ENCODE assay signal across 15 cellular contexts in genomic region chr11:64633555-64634159, GRCh38. TPM values are rescaled to one million over a fixed set of nuclear protein-coding genes. Genes with fewer than 3 reads are reported as not detected.
A peak's percentile ranks its signal among the peaks of the same experiment; 100 is the strongest.
DNase-seq lines count a peak whose midpoint lies in the region; ATAC-seq and TF ChIP-seq lines count a peak whose summit lies in the region.
"Had no signal": no experiment of that assay in that cellular context is flagged by ENCODE, and none has a peak within 500 bp of the region (broad histone marks: within the 10 kb centered on the region; RNA-seq: fewer than 3 reads in every experiment).

No MANE protein-coding gene starts in this region.

- H3K27ac Mint-ChIP-seq in activated CD4-positive, alpha-beta T cell treated with anti-CD3 and anti-CD28 coated beads, Interleukin-2, amount 10 ng/mL, durations not matched to agents 7 days and 5 days = peak overlapping the region; percentile 34
- H3K27ac Mint-ChIP-seq: CD4-positive, alpha-beta T cell had no signal

- no peak overlapping the region for H2BK15ac ChIP-seq in neuronal stem cell (ENCODE audit: low read length)

- peaks cover 49% of the 10 kb centered on the region for H3K4me1 ChIP-seq in Loucy (ENCODE audit: insufficient read depth, low read length, poor library complexity, severe bottlenecking)
- H3K4me1 ChIP-seq in neuronal stem cell (ENCODE audit: control insufficient read depth in 2 of 2, insufficient read depth in 1 of 2, low read depth in 1 of 2, low read length in 2 of 2) = peaks cover 0 to 17% of the 10 kb centered on the region in 2 donors

- no peak overlapping the region for H3K4ac ChIP-seq in neuronal stem cell (ENCODE audit: low read length)

- H2BK12ac ChIP-seq in neuronal stem cell (ENCODE audit: low read length) = no peak overlapping the region

- peak overlapping the region; percentile 16 for H3K9ac ChIP-seq in Loucy (ENCODE audit: low read depth, low read length, poor library complexity, severe bottlenecking)
- no peak overlapping the region for H3K9ac ChIP-seq in neuronal stem cell (ENCODE audit: low read depth, low read length, poor library complexity)

- H2BK5ac ChIP-seq in neuronal stem cell (ENCODE audit: low read length) = no peak overlapping the region

- H3F3A ChIP-seq in Loucy (ENCODE audit: low read depth) = no peaks in the 10 kb centered on the region; the same call in 1 of the 2 replicates

- H3K9me3 Mint-ChIP-seq in activated CD4-positive, alpha-beta T cell treated with anti-CD3 and anti-CD28 coated beads, Interleukin-2, amount 10 ng/mL, durations not matched to agents 7 days and 5 days = no peaks in the 10 kb centered on the region
- H3K9me3 Mint-ChIP-seq: CD4-positive, alpha-beta T cell had no signal

- no peak overlapping the region for H4K91ac ChIP-seq in neuronal stem cell (ENCODE audit: low read depth, low read length, poor library complexity)

- H3K9me3 ChIP-seq in Loucy (ENCODE audit: insufficient read depth, low read depth, low read length) (no peaks in the 10 kb centered on the region), neuronal stem cell (replicated peaks in 1 of 2; ENCODE audit: control insufficient read depth in 2 of 2, insufficient read depth in 1 of 2, low read depth in 1 of 2, low read length in 2 of 2) (no peaks in the 10 kb centered on the region)

- ATAC-seq in omental fat pad (ENCODE audit: low FRiP score) = no peak

- H3K36me3 ChIP-seq in Loucy (ENCODE audit: insufficient read depth, low read length) (peaks cover 63% of the 10 kb centered on the region; the same call in 1 of the 2 replicates), neuronal stem cell (replicated peaks in 1 of 2; ENCODE audit: control insufficient read depth in 2 of 2, insufficient read depth in 2 of 2, low read length in 2 of 2) (peaks cover 0 to 8% of the 10 kb centered on the region in 2 donors)

- H3K27me3 Mint-ChIP-seq in activated CD4-positive, alpha-beta T cell treated with anti-CD3 and anti-CD28 coated beads, Interleukin-2, amount 10 ng/mL, durations not matched to agents 7 days and 5 days = no peaks in the 10 kb centered on the region

- H3K27me3 ChIP-seq in Loucy (ENCODE audit: insufficient read depth, low read length, poor library complexity, severe bottlenecking) (no peaks in the 10 kb centered on the region), neuronal stem cell (ENCODE audit: control insufficient read depth in 3 of 3, insufficient read depth in 3 of 3, low read depth in 1 of 3, low read length in 3 of 3) (peaks cover 0 to 4% (median 0%) of the 10 kb centered on the region in 3 experiments)

- H3K14ac ChIP-seq in neuronal stem cell (ENCODE audit: low read length) = no peak overlapping the region

- H3K27ac ChIP-seq in cingulate gyrus (ENCODE audit: low read depth, low read length) (peak overlapping the region; percentile 54), neuronal stem cell (replicated peaks; ENCODE audit: low read length) (no peak overlapping the region)

- TF ChIP-seq CTCF in Loucy (conservative IDR thresholded peaks at IDR 0.05; ENCODE audit: low read length) = no peak
- no peak for TF ChIP-seq CTCF in omental fat pad (IDR thresholded peaks at IDR 0.05)

- WGBS in neuronal stem cell (ENCODE audit: extremely low coverage in 2 of 2, insufficient read length in 2 of 2, insufficient replicate concordance in 1 of 2), 2 donors = no CpG with 5 or more reads among the region's 7 CpGs

- CTCF ChIA-PET in activated CD4-positive, alpha-beta T cell treated with anti-CD3 and anti-CD28 coated beads, Interleukin-2, amount 10 ng/mL, durations not matched to agents 7 days and 5 days (lab: Charles Lee) = interaction anchor here (2.6 kb wide), 1 partner anchor 17 kb away, joined by 10 read pairs; no protein-coding TSS in a partner anchor

- H2BK120ac ChIP-seq in neuronal stem cell (ENCODE audit: low read depth, low read length) = no peak overlapping the region

- peak overlapping the region; percentile 18 for H3K23ac ChIP-seq in neuronal stem cell (ENCODE audit: low read depth, low read length, poor library complexity)

- H3K4me3 Mint-ChIP-seq in activated CD4-positive, alpha-beta T cell treated with anti-CD3 and anti-CD28 coated beads, Interleukin-2, amount 10 ng/mL, durations not matched to agents 7 days and 5 days = no peak overlapping the region
- H3K4me3 Mint-ChIP-seq: CD4-positive, alpha-beta T cell had no signal

- no peak overlapping the region for H2AK5ac ChIP-seq in neuronal stem cell (ENCODE audit: low read depth, low read length)

- peaks cover 5% of the 10 kb centered on the region for H3K79me1 ChIP-seq in neuronal stem cell (ENCODE audit: low read depth, low read length)

- H3K4me2 ChIP-seq in Loucy (ENCODE audit: low read depth, low read length, poor library complexity, severe bottlenecking) (peak overlapping the region; percentile 41), neuronal stem cell (ENCODE audit: insufficient read depth, low read length, poor library complexity, severe bottlenecking) (no peak overlapping the region)

- H3K36me3 Mint-ChIP-seq in activated CD4-positive, alpha-beta T cell treated with anti-CD3 and anti-CD28 coated beads, Interleukin-2, amount 10 ng/mL, durations not matched to agents 7 days and 5 days (ENCODE audit: low read depth) = no peaks in the 10 kb centered on the region

- no peak for DNase-seq in activated CD4-positive, alpha-beta T cell treated with anti-CD3 and anti-CD28 coated beads, Interleukin-2, amount 10 ng/mL, durations not matched to agents 7 days and 5 days
- no peak for DNase-seq in activated CD4-positive, alpha-beta T cell treated with anti-CD3 and anti-CD28 coated beads for 48 hours
- no peak for DNase-seq in neuronal stem cell (ENCODE audit: low spot score)
- DNase-seq in RKO (ENCODE audit: low spot score) = no peak
- DNase-seq in omental fat pad (ENCODE audit: low spot score) = no peak
- no peak for DNase-seq in ACHN
- DNase-seq: CD4-positive, alpha-beta T cell; DND-41; GF-D8; NCI-H1092; NCI-H1694; NCI-H2107 had no signal

- POLR2A ChIA-PET in activated CD4-positive, alpha-beta T cell treated with anti-CD3 and anti-CD28 coated beads, Interleukin-2, amount 10 ng/mL, durations not matched to agents 7 days and 5 days (lab: Charles Lee) = no interaction called here

- peaks cover 39% of the 10 kb centered on the region for H4K20me1 ChIP-seq in Loucy (ENCODE audit: insufficient read depth, low read length, poor library complexity, severe bottlenecking)

- in situ Hi-C loops in ACHN (cut with HindIII; ENCODE audit: low pct_ligation_motif_present, low pct_unique_long_range_greater_than_20kb, low sequenced_read_pairs) = no loop called here

- peak overlapping the region; percentile 6 for H3K4me3 ChIP-seq in Loucy (ENCODE audit: low read length, poor library complexity, severe bottlenecking)
- no peak overlapping the region for H3K4me3 ChIP-seq in neuronal stem cell (ENCODE audit: low read length in 2 of 2)

- H2AFZ ChIP-seq in Loucy (ENCODE audit: low read length) (no peak overlapping the region), neuronal stem cell (ENCODE audit: low read length) (no peak overlapping the region)

- no peaks in the 10 kb centered on the region for H3K9me2 ChIP-seq in Loucy (replicated peaks; ENCODE audit: low read depth, low read length)

- peaks cover 15% of the 10 kb centered on the region for H3K4me1 Mint-ChIP-seq in activated CD4-positive, alpha-beta T cell treated with anti-CD3 and anti-CD28 coated beads, Interleukin-2, amount 10 ng/mL, durations not matched to agents 7 days and 5 days

- peaks cover 70% of the 10 kb centered on the region for H3K79me2 ChIP-seq in Loucy (ENCODE audit: insufficient read depth, low read length)

- H3K18ac ChIP-seq in neuronal stem cell (ENCODE audit: low read length) = no peak overlapping the region

- no peak overlapping the region for H4K8ac ChIP-seq in neuronal stem cell (ENCODE audit: low read depth, low read length)

RNA-seq across cellular contexts. Expression of gene SLC22A12, which starts 42.6 kb away (rescaled TPM):
- not detected for total RNA-seq in activated CD4-positive, alpha-beta T cell treated with anti-CD3 and anti-CD28 coated beads, Interleukin-2, amount 10 ng/mL, durations not matched to agents 7 days and 5 days
- polyA plus RNA-seq in neuronal stem cell (2013, experiment 1 of 2) = not detected
- polyA plus RNA-seq in neuronal stem cell (2013, experiment 2 of 2) = not detected
- total RNA-seq in omental fat pad = under 1 TPM in 1 of 4 donors, not detected in 3; 0.56 TPM
- total RNA-seq: CD4-positive, alpha-beta T cell; M059J had no signal
